In the genomic region with DNA sequence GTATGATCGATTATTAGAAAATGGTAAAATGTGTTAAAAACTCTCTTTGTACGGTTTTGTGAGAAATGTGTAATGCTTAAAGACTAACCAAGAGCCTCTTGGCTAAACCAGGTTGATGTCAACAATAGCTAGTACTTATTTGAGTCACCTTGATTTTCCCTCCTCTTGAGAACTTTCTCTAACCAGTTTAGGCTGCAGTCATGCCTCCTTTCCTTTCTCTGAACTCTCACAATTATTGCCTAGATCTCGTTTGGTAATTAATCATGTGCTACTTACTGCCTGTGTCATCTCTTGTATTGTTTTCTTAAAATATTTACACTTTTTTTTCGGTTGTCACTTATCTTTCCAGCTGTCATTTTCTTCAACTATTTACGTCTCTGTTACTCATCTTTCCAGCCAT, we compare ENCODE assay signal across 8 cellular contexts.
DNase-seq lines count a peak whose midpoint lies in the region; ATAC-seq, FAIRE-seq and TF ChIP-seq lines count a peak whose summit lies in the region.

No MANE protein-coding gene starts in this region.

- peaks cover 21% of the 10 kb centered on the region for H3K4me1 Mint-ChIP-seq in T-helper 1 cell treated with Interleukin-12 subunit alpha and Interleukin-12 subunit beta and Interleukin-4 antibody, amounts not matched to agents 30 μg/mL and 1 μg/mL, for 36 hours (ENCODE audit: low read depth)
- H3K4me1 Mint-ChIP-seq in memory B cell, result peaks cover 14% of the 10 kb centered on the region

- TF ChIP-seq POLR2A in H54 (IDR thresholded peaks at IDR 0.05; ENCODE audit: low read depth, low read length), result no peak

- no peaks in the 10 kb centered on the region for H3K9me3 Mint-ChIP-seq in T-helper 1 cell treated with Interleukin-12 subunit alpha and Interleukin-12 subunit beta and Interleukin-4 antibody, amounts not matched to agents 30 μg/mL and 1 μg/mL, for 36 hours
- no peaks in the 10 kb centered on the region for H3K9me3 Mint-ChIP-seq in memory B cell

- peak overlapping the region; percentile 93 for H3K4me3 Mint-ChIP-seq in T-helper 1 cell treated with Interleukin-12 subunit alpha and Interleukin-12 subunit beta and Interleukin-4 antibody, amounts not matched to agents 30 μg/mL and 1 μg/mL, for 36 hours
- peak overlapping the region; percentile 98 for H3K4me3 Mint-ChIP-seq in memory B cell

- peak overlapping the region; percentile 87 for H3K27ac Mint-ChIP-seq in T-helper 1 cell treated with Interleukin-12 subunit alpha and Interleukin-12 subunit beta and Interleukin-4 antibody, amounts not matched to agents 30 μg/mL and 1 μg/mL, for 36 hours
- no peak overlapping the region for H3K27ac Mint-ChIP-seq in memory B cell

- DNase-seq in memory B cell (ENCODE audit: low spot score in 2 of 2), result no peak
- DNase-seq in SHP77 (lab: John Stamatoyannopoulos, UW), result no peak
- DNase-seq in H54 (ENCODE audit: insufficient read length, low spot score), result no peak
- no peak for DNase-seq in NOMO-1 treated with dmso at 0.1 percent for 144 hours (lab: John Stamatoyannopoulos, UW; ENCODE audit: unreplicated experiment)
- no peak for DNase-seq in hepatic stellate cell (ENCODE audit: low spot score)

- H3K36me3 Mint-ChIP-seq in T-helper 1 cell treated with Interleukin-12 subunit alpha and Interleukin-12 subunit beta and Interleukin-4 antibody, amounts not matched to agents 30 μg/mL and 1 μg/mL, for 36 hours (ENCODE audit: low read depth), result peaks cover 4% of the 10 kb centered on the region
- no peaks in the 10 kb centered on the region for H3K36me3 Mint-ChIP-seq in memory B cell

- no peak for FAIRE-seq in H54 (lab: Jason Lieb, UNC)

- H3K27me3 Mint-ChIP-seq in T-helper 1 cell treated with Interleukin-12 subunit alpha and Interleukin-12 subunit beta and Interleukin-4 antibody, amounts not matched to agents 30 μg/mL and 1 μg/mL, for 36 hours (ENCODE audit: low read depth), result peaks cover 33% of the 10 kb centered on the region
- no peaks in the 10 kb centered on the region for H3K27me3 Mint-ChIP-seq in memory B cell

- peak; percentile 38 for ATAC-seq in GM18519 (IDR thresholded peaks at IDR 0.05; ENCODE audit: low FRiP score, unreplicated experiment)
- ATAC-seq in HG02571 (IDR thresholded peaks at IDR 0.05; ENCODE audit: unreplicated experiment), result peak; percentile 22
- no peak for ATAC-seq in memory B cell (ENCODE audit: low read depth)
